ENCODE assay signal across 2 cellular contexts in genomic region chr12:69337325-69337724, GRCh38.
TF ChIP-seq lines count a peak whose summit lies in the region.

No MANE protein-coding gene starts in this region.

TF ChIP-seq in liver, 16 proteins besides CTCF, POLR2A, EP300 and RAD21:
- TF ChIP-seq, protein P1, sequence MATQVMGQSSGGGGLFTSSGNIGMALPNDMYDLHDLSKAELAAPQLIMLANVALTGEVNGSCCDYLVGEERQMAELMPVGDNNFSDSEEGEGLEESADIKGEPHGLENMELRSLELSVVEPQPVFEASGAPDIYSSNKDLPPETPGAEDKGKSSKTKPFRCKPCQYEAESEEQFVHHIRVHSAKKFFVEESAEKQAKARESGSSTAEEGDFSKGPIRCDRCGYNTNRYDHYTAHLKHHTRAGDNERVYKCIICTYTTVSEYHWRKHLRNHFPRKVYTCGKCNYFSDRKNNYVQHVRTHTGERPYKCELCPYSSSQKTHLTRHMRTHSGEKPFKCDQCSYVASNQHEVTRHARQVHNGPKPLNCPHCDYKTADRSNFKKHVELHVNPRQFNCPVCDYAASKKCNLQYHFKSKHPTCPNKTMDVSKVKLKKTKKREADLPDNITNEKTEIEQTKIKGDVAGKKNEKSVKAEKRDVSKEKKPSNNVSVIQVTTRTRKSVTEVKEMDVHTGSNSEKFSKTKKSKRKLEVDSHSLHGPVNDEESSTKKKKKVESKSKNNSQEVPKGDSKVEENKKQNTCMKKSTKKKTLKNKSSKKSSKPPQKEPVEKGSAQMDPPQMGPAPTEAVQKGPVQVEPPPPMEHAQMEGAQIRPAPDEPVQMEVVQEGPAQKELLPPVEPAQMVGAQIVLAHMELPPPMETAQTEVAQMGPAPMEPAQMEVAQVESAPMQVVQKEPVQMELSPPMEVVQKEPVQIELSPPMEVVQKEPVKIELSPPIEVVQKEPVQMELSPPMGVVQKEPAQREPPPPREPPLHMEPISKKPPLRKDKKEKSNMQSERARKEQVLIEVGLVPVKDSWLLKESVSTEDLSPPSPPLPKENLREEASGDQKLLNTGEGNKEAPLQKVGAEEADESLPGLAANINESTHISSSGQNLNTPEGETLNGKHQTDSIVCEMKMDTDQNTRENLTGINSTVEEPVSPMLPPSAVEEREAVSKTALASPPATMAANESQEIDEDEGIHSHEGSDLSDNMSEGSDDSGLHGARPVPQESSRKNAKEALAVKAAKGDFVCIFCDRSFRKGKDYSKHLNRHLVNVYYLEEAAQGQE (IDR thresholded peaks at IDR 0.05): no peak
- TF ChIP-seq EGR1 (IDR thresholded peaks at IDR 0.05; ENCODE audit: low read depth in 2 of 2) (peak in 1 of 2 donors; percentile 23), NR2F2 (IDR thresholded peaks at IDR 0.05) (no peak)

TF ChIP-seq in SK-N-SH treated with all-trans-retinoic acid at 6 μM for 48 hours, 23 proteins besides CTCF, POLR2A, EP300 and RAD21 (continued from another document):
- TF ChIP-seq TSHZ2 (CRISPR knock-in tag; IDR thresholded peaks at IDR 0.05) (no peak), ZNF565 (CRISPR knock-in tag; conservative IDR thresholded peaks at IDR 0.05; ENCODE audit: low read depth) (no peak), ZNF8 (CRISPR knock-in tag; IDR thresholded peaks at IDR 0.05) (no peak), ZC3H10 (CRISPR knock-in tag; IDR thresholded peaks at IDR 0.05) (no peak), RARB (CRISPR knock-in tag; IDR thresholded peaks at IDR 0.05) (no peak)
